In the genomic region with DNA sequence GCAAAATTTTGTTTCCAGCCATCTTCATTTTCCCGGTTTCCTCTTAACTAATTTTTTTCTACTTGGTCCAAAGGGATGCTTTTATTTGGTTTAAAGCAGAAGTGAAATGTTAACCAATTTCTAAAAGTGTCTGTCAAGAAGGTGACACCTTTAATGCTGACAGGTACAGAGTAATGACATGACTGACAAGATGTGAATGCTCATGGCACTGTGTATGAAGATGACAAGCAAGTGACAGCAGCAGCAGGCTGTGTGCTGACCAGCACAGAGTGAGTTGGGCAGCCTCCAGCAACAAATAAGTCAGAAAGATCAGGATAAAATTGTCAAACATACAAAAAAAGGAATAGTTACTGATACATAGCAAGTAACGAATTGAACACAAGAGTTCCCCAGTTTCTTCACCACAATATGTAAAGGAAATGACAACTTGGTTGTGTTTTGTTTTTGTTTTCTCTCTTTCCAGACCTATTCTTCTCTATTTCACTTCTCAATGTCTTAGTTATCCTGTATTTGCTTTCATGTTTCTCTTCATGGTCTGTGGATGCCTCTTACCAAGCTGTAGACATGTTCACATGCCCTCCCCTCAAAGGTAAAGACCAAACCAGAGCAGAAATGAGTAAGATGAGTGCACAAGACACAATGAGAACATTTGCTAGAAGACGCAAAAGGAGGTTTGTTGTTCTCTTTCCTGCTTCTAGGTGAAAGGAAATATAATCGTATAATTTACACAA, we compare ENCODE assay signal across 15 cellular contexts.
DNase-seq lines count a peak whose midpoint lies in the region; ATAC-seq, FAIRE-seq and TF ChIP-seq lines count a peak whose summit lies in the region.
"Had no signal": no experiment of that assay in that cellular context is flagged by ENCODE, and none has a peak within 500 bp of the region (broad histone marks: within the 10 kb centered on the region; RNA-seq: fewer than 3 reads in every experiment).

No MANE protein-coding gene starts in this region.

- ATAC-seq in GM18519 (IDR thresholded peaks at IDR 0.05; ENCODE audit: low FRiP score, unreplicated experiment) (peak; percentile 53), GM21390 (IDR thresholded peaks at IDR 0.05; ENCODE audit: unreplicated experiment) (peak; percentile 83), HG02852 (IDR thresholded peaks at IDR 0.05; ENCODE audit: unreplicated experiment) (peak; percentile 71), HG03460 (IDR thresholded peaks at IDR 0.05; ENCODE audit: unreplicated experiment) (peak; percentile 57)
- ATAC-seq: effector memory CD8-positive, alpha-beta T cell; natural killer cell treated with Interleukin-12 subunit alpha and Interleukin-12 subunit beta and Interleukin-15 and Interleukin-18, amount 100 ng/mL, for 72 hours had no signal

- no peak overlapping the region for H3K27ac ChIP-seq in spleen

- TF ChIP-seq CTCF in spleen (IDR thresholded peaks at IDR 0.05 in 8 of 11, conservative IDR thresholded peaks at IDR 0.05 in 3 of 11): no peak

- no peaks in the 10 kb centered on the region for H3K36me3 ChIP-seq in spleen

- TF ChIP-seq POLR2A in spleen (IDR thresholded peaks at IDR 0.05): no peak

- 61 to 72% (median 69%) methylated on average over 4 of the region's 4 CpGs for WGBS in spleen, 5 donors

- no peaks in the 10 kb centered on the region for H3K27me3 ChIP-seq in spleen (replicated peaks in 1 of 7)

- FAIRE-seq in frontal cortex (lab: Jason Lieb, UNC): no peak

- intact Hi-C loops in spleen (cut with DNase I; ENCODE audit: low total_unique reads): no loop called here

- DNase-seq in spleen (no peak), DMS53 (lab: John Stamatoyannopoulos, UW) (no peak), frontal cortex (ENCODE audit: low spot score in 2 of 2) (no peak)
- no peak for DNase-seq in activated effector memory CD4-positive, alpha-beta T cell treated with anti-CD3 and anti-CD28 coated beads, Interleukin-2, amount 50 U/mL, for 16 hours
- DNase-seq: activated CD4-positive, CD25-positive, alpha-beta regulatory T cell; activated CD8-positive, alpha-beta memory T cell treated with anti-CD3 and anti-CD28 coated beads, Interleukin-2, amount 50 U/mL, for 4 hours; activated naive CD8-positive, alpha-beta T cell treated with anti-CD3 and anti-CD28 coated beads for 36 hours; effector memory CD8-positive, alpha-beta T cell; NCI-H1105; stimulated activated CD4-positive, alpha-beta T cell treated with anti-CD3 and anti-CD28 coated beads, Interleukin-2, amount 100 ng/mL, for 48 hours had no signal

- H3K4me3 ChIP-seq in spleen: no peak overlapping the region

- no peaks in the 10 kb centered on the region for H3K4me1 ChIP-seq in spleen

- no peaks in the 10 kb centered on the region for H3K9me3 ChIP-seq in spleen
